ENCODE assay signal across 6 cellular contexts in genomic region chr1:14173598-14173997, GRCh38.
"Had no signal": no experiment of that assay in that cellular context is flagged by ENCODE, and none has a peak within 500 bp of the region (broad histone marks: within the 10 kb centered on the region; RNA-seq: fewer than 3 reads in every experiment).

No MANE protein-coding gene starts in this region.

- H3K4me3 ChIP-seq: GM23338 had no signal

- H3K27ac ChIP-seq: HL-60 had no signal

- ATAC-seq: GM23338, HepG2 had no signal

- DNase-seq: H9, HCEC 1CT, KG1 had no signal
